ENCODE assay signal across 25 cellular contexts in genomic region chr10:69709366-69709941, GRCh38.
DNase-seq lines count a peak whose midpoint lies in the region; ATAC-seq and TF ChIP-seq lines count a peak whose summit lies in the region.
"Had no signal": no experiment of that assay in that cellular context is flagged by ENCODE, and none has a peak within 500 bp of the region (broad histone marks: within the 10 kb centered on the region; RNA-seq: fewer than 3 reads in every experiment).

No MANE protein-coding gene starts in this region.

- ATAC-seq in upper lobe of right lung, result peak; percentile 9
- ATAC-seq in HG02642 (IDR thresholded peaks at IDR 0.05; ENCODE audit: poor library complexity, unreplicated experiment), result no peak
- ATAC-seq in GM18858 (IDR thresholded peaks at IDR 0.05; ENCODE audit: unreplicated experiment), result no peak
- ATAC-seq in stimulated activated naive CD8-positive, alpha-beta T cell treated with anti-CD3 and anti-CD28 coated beads, Interleukin-15, Interleukin-2, amounts not matched to agents 100 U/mL and 50 U/mL, for 24 hours, result no peak
- ATAC-seq: HCT116, Right ventricle myocardium inferior, SK-N-SH treated with all-trans-retinoic acid at 6 μM for 48 hours had no signal

- H3K4me3 ChIP-seq in upper lobe of right lung, result no peak overlapping the region
- H3K4me3 ChIP-seq: PC-9, SJCRH30 had no signal

- H3K27me3 ChIP-seq in upper lobe of right lung, result no peaks in the 10 kb centered on the region
- H3K27me3 ChIP-seq: SJCRH30 had no signal

- H3K4me3 Mint-ChIP-seq in nephron, result no peak overlapping the region
- H3K4me3 Mint-ChIP-seq: CD4-positive, CD25-positive, alpha-beta regulatory T cell had no signal

- H3K27ac ChIP-seq in upper lobe of right lung, result no peak overlapping the region
- H3K27ac ChIP-seq: HL-60, PC-9, SJCRH30 had no signal

- TF ChIP-seq CTCF in nephron (IDR thresholded peaks at IDR 0.05; ENCODE audit: unreplicated experiment in 3 of 3) (no peak), upper lobe of right lung (IDR thresholded peaks at IDR 0.05) (no peak)

- DNase-seq in DMS79 treated with DMSO at 0.1 percent for 48 hours (lab: John Stamatoyannopoulos, UW) (peak; percentile 22), DMS79 (lab: John Stamatoyannopoulos, UW) (no peak), cerebellar cortex (ENCODE audit: low spot score) (peak; percentile 73), upper lobe of right lung (no peak)
- DNase-seq in stimulated activated naive CD8-positive, alpha-beta T cell treated with anti-CD3 and anti-CD28 coated beads, Interleukin-15, Interleukin-2, amounts not matched to agents 100 U/mL and 50 U/mL, for 24 hours, result no peak
- DNase-seq: 8988T; ACHN; CD4-positive, CD25-positive, alpha-beta regulatory T cell; DND-41; GOT3; NCI-H1092 treated with DMSO at 0.1 percent for 48 hours; NCI-H1436 treated with DMSO at 0.1 percent for 48 hours; NCI-H187 treated with DMSO at 0.1 percent for 48 hours; NCI-H446; NCI-H524 treated with DMSO at 0.1 percent for 48 hours; NCI-H774; PC-9; SJCRH30 had no signal

- H3K4me1 ChIP-seq in upper lobe of right lung, result no peaks in the 10 kb centered on the region
- H3K4me1 ChIP-seq: SJCRH30 had no signal

- peaks cover 20% of the 10 kb centered on the region for H3K27me3 Mint-ChIP-seq in nephron (ENCODE audit: low read depth)

- peaks cover 8% of the 10 kb centered on the region for H3K9me3 Mint-ChIP-seq in nephron

- intact Hi-C loops in upper lobe of right lung (cut with DNase I), result no loop called here

- H3K4me1 Mint-ChIP-seq in nephron, result peaks cover 28% of the 10 kb centered on the region
- H3K4me1 Mint-ChIP-seq: CD4-positive, CD25-positive, alpha-beta regulatory T cell had no signal

- no peaks in the 10 kb centered on the region for H3K36me3 Mint-ChIP-seq in nephron (ENCODE audit: low read depth)

- H3K27ac Mint-ChIP-seq in nephron, result peak overlapping the region in 2 of 3 experiments; percentile 4

- no peaks in the 10 kb centered on the region for H3K9me3 ChIP-seq in upper lobe of right lung
- H3K9me3 ChIP-seq: SJCRH30 had no signal

- no peaks in the 10 kb centered on the region for H3K36me3 ChIP-seq in upper lobe of right lung
- H3K36me3 ChIP-seq: SJCRH30 had no signal

Comparison
In these comparisons a context has a peak if more than half of its experiments do, and no peak if none do; other contexts are left out.
1. DNase-seq: peak in DMS79 treated with DMSO at 0.1 percent for 48 hours (single experiment) and cerebellar cortex (single experiment); none in DMS79 (single experiment), upper lobe of right lung (single experiment) and stimulated activated naive CD8-positive, alpha-beta T cell treated with anti-CD3 and anti-CD28 coated beads, Interleukin-15, Interleukin-2, amounts not matched to agents 100 U/mL and 50 U/mL, for 24 hours (single experiment).